26 cellular contexts compared by ENCODE assay signal in the genomic region with DNA sequence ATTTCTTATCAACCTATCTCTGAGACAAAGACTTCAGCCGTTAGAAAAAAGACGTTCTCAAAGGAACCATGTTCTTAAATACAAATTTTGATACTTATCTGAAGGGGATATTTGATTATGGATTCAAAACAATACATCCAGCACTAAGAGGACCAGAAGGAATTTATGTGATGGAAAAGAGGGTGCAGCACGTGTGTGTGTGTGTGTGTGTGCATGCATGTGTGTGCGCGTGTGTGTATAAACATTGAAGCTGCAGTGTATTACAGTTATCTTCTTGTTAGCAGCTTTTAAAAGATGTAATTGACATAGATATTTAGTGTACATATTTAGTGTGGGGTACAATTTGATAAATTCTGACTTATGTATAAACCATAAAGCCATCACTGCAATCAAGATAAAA. TPM values are rescaled to one million over a fixed set of nuclear protein-coding genes. Genes with fewer than 3 reads are reported as not detected.
"Had no signal": no experiment of that assay in that cellular context is flagged by ENCODE, and none has a peak within 500 bp of the region (broad histone marks: within the 10 kb centered on the region; RNA-seq: fewer than 3 reads in every experiment).

No MANE protein-coding gene starts in this region.

- H3K4me1 ChIP-seq: body of pancreas, gastroesophageal sphincter, psoas muscle, right atrium auricular region, suprapubic skin, tibial artery, upper lobe of right lung had no signal

- ATAC-seq: activated CD8-positive, alpha-beta memory T cell treated with anti-CD3 and anti-CD28 coated beads, Interleukin-2, amount 10 ng/mL, durations not matched to agents 7 days and 5 days; activated CD8-positive, alpha-beta T cell treated with anti-CD3 and anti-CD28 coated beads, Interleukin-2, amount 10 ng/mL, durations not matched to agents 7 days and 5 days; activated naive CD4-positive, alpha-beta T cell treated with anti-CD3 and anti-CD28 coated beads, Interleukin-2, amount 50 U/mL, for 72 hours; body of pancreas; effector memory CD8-positive, alpha-beta T cell; gastroesophageal sphincter; left colon; naive thymus-derived CD8-positive, alpha-beta T cell; upper lobe of right lung had no signal

- H3K27me3 Mint-ChIP-seq: activated B cell treated with CpG ODN at 0.5 μM for 24 hours; effector memory CD8-positive, alpha-beta T cell had no signal

- H3K9me3 Mint-ChIP-seq: activated B cell treated with CpG ODN at 0.5 μM for 24 hours; activated naive CD4-positive, alpha-beta T cell treated with anti-CD3 and anti-CD28 coated beads, Interleukin-2, amount 50 U/mL, for 72 hours; effector memory CD8-positive, alpha-beta T cell; naive thymus-derived CD8-positive, alpha-beta T cell; neural crest cell; T-helper 2 cell treated with Interferon-gamma antibody and Interleukin-4, amounts not matched to agents 5 μg/mL and 100 μg/mL, for 36 hours had no signal

- H3K27ac ChIP-seq: body of pancreas, cardiac muscle cell, coronary artery, gastroesophageal sphincter, parathyroid adenoma, psoas muscle, right atrium auricular region, suprapubic skin, tibial artery, upper lobe of right lung had no signal

- H3K27ac Mint-ChIP-seq: activated B cell treated with CpG ODN at 0.5 μM for 24 hours; activated CD8-positive, alpha-beta memory T cell treated with anti-CD3 and anti-CD28 coated beads, Interleukin-2, amount 10 ng/mL, durations not matched to agents 7 days and 5 days; activated CD8-positive, alpha-beta T cell treated with anti-CD3 and anti-CD28 coated beads, Interleukin-2, amount 10 ng/mL, durations not matched to agents 7 days and 5 days; activated naive CD4-positive, alpha-beta T cell treated with anti-CD3 and anti-CD28 coated beads, Interleukin-2, amount 50 U/mL, for 72 hours; effector memory CD8-positive, alpha-beta T cell; naive thymus-derived CD8-positive, alpha-beta T cell; T-helper 2 cell treated with Interferon-gamma antibody and Interleukin-4, amounts not matched to agents 5 μg/mL and 100 μg/mL, for 36 hours had no signal

- H3K36me3 Mint-ChIP-seq: activated CD8-positive, alpha-beta memory T cell treated with anti-CD3 and anti-CD28 coated beads, Interleukin-2, amount 10 ng/mL, durations not matched to agents 7 days and 5 days; activated naive CD4-positive, alpha-beta T cell treated with anti-CD3 and anti-CD28 coated beads, Interleukin-2, amount 50 U/mL, for 72 hours; naive thymus-derived CD8-positive, alpha-beta T cell had no signal

- H3K79me2 ChIP-seq: parathyroid adenoma had no signal

- H3K4me3 ChIP-seq: body of pancreas, cardiac muscle cell, coronary artery, gastroesophageal sphincter, psoas muscle, right atrium auricular region, suprapubic skin, tibial artery, upper lobe of right lung had no signal

- H3K4me1 Mint-ChIP-seq: activated B cell treated with CpG ODN at 0.5 μM for 24 hours; activated CD8-positive, alpha-beta memory T cell treated with anti-CD3 and anti-CD28 coated beads, Interleukin-2, amount 10 ng/mL, durations not matched to agents 7 days and 5 days; naive thymus-derived CD8-positive, alpha-beta T cell; neural crest cell had no signal

- H3K9me3 ChIP-seq: body of pancreas, gastroesophageal sphincter, psoas muscle, right atrium auricular region, suprapubic skin, tibial artery, upper lobe of right lung had no signal

- H3K27me3 ChIP-seq: body of pancreas, cardiac muscle cell, gastroesophageal sphincter, right atrium auricular region, suprapubic skin, tibial artery, upper lobe of right lung had no signal

- DNase-seq: activated B cell treated with CpG ODN at 0.5 μM for 24 hours; activated CD8-positive, alpha-beta memory T cell treated with anti-CD3 and anti-CD28 coated beads, Interleukin-2, amount 10 ng/mL, durations not matched to agents 7 days and 5 days; activated CD8-positive, alpha-beta T cell treated with anti-CD3 and anti-CD28 coated beads, Interleukin-2, amount 10 ng/mL, durations not matched to agents 7 days and 5 days; activated naive CD4-positive, alpha-beta T cell; activated T-cell treated with anti-CD3 and anti-CD28 coated beads, Interleukin-2, amount 50 U/mL, for 48 hours; aorta; body of pancreas; effector memory CD8-positive, alpha-beta T cell; kidney; left colon; naive thymus-derived CD8-positive, alpha-beta T cell; occipital lobe; psoas muscle; stimulated activated CD4-positive, alpha-beta T cell treated with anti-CD3 and anti-CD28 coated beads, Interleukin-15, amount 100 ng/mL, for 24 hours; stimulated activated naive CD4-positive, alpha-beta T cell; tibial artery; upper lobe of right lung had no signal

- H2AFZ ChIP-seq: parathyroid adenoma had no signal

- H3K9ac ChIP-seq: parathyroid adenoma had no signal

- H3K36me3 ChIP-seq: cardiac muscle cell, gastroesophageal sphincter, right atrium auricular region, suprapubic skin, tibial artery, upper lobe of right lung had no signal

- H3K4me3 Mint-ChIP-seq: activated B cell treated with CpG ODN at 0.5 μM for 24 hours; activated CD8-positive, alpha-beta memory T cell treated with anti-CD3 and anti-CD28 coated beads, Interleukin-2, amount 10 ng/mL, durations not matched to agents 7 days and 5 days; activated CD8-positive, alpha-beta T cell treated with anti-CD3 and anti-CD28 coated beads, Interleukin-2, amount 10 ng/mL, durations not matched to agents 7 days and 5 days; effector memory CD8-positive, alpha-beta T cell; naive thymus-derived CD8-positive, alpha-beta T cell; neural crest cell; T-helper 2 cell treated with Interferon-gamma antibody and Interleukin-4, amounts not matched to agents 5 μg/mL and 100 μg/mL, for 36 hours had no signal

RNA-seq across cellular contexts. Expression of gene ANK2, which starts 44.9 kb away (rescaled TPM):
- total RNA-seq: naive thymus-derived CD8-positive, alpha-beta T cell had no signal
